19 cellular contexts compared by ENCODE assay signal in genomic region chr9:97991818-97992217, GRCh38. TPM values are rescaled to one million over a fixed set of nuclear protein-coding genes. Genes with fewer than 3 reads are reported as not detected.
DNase-seq lines count a peak whose midpoint lies in the region; ATAC-seq and TF ChIP-seq lines count a peak whose summit lies in the region.
"Had no signal": no experiment of that assay in that cellular context is flagged by ENCODE, and none has a peak within 500 bp of the region (broad histone marks: within the 10 kb centered on the region; RNA-seq: fewer than 3 reads in every experiment).

No MANE protein-coding gene starts in this region.

- no peak for ATAC-seq in left lobe of liver
- ATAC-seq in GM18858 (IDR thresholded peaks at IDR 0.05; ENCODE audit: unreplicated experiment): no peak
- no peak for ATAC-seq in GM21825 (IDR thresholded peaks at IDR 0.05; ENCODE audit: unreplicated experiment)
- no peak for ATAC-seq in GM21515 (IDR thresholded peaks at IDR 0.05; ENCODE audit: unreplicated experiment)
- ATAC-seq: heart right ventricle, Right ventricle myocardium inferior had no signal

- H3K9me3 Mint-ChIP-seq in activated naive CD4-positive, alpha-beta T cell treated with anti-CD3 and anti-CD28 coated beads for 36 hours: no peaks in the 10 kb centered on the region
- no peaks in the 10 kb centered on the region for H3K9me3 Mint-ChIP-seq in dendritic cell treated with granulocyte-macrophage colony-stimulating factor and Interleukin-4, amounts not matched to agents 40 ng/mL and 50 ng/mL, for 4 days

- H3K9me2 ChIP-seq in SU-DHL-6 (replicated peaks; ENCODE audit: insufficient read depth, low read length): no peaks in the 10 kb centered on the region

- peaks cover 37% of the 10 kb centered on the region for H3F3A ChIP-seq in SU-DHL-6 (ENCODE audit: insufficient read depth)

- H3K9me3 ChIP-seq in SU-DHL-6 (ENCODE audit: insufficient read depth, low read length): no peaks in the 10 kb centered on the region
- H3K9me3 ChIP-seq: heart right ventricle had no signal

- H2AFZ ChIP-seq in SU-DHL-6 (ENCODE audit: low read depth, low read length, severe bottlenecking): no peak overlapping the region

- CTCF ChIA-PET in activated naive CD4-positive, alpha-beta T cell treated with anti-CD3 and anti-CD28 coated beads for 36 hours (lab: Charles Lee): interaction anchor here (0.6 to 0.7 kb wide), 2 partner anchors 201 to 261 kb away, joined by 3 read pairs; no protein-coding TSS in a partner anchor

- no peak for TF ChIP-seq CTCF in SU-DHL-6 (IDR thresholded peaks at IDR 0.05; ENCODE audit: insufficient read depth, low read length, poor library complexity, severe bottlenecking)

- H3K27ac Mint-ChIP-seq in activated naive CD4-positive, alpha-beta T cell treated with anti-CD3 and anti-CD28 coated beads for 36 hours: peak overlapping the region; percentile 69
- peak overlapping the region; percentile 50 for H3K27ac Mint-ChIP-seq in dendritic cell treated with granulocyte-macrophage colony-stimulating factor and Interleukin-4, amounts not matched to agents 40 ng/mL and 50 ng/mL, for 4 days

- no peak for DNase-seq in activated naive CD4-positive, alpha-beta T cell treated with anti-CD3 and anti-CD28 coated beads for 36 hours
- no peak for DNase-seq in activated naive CD4-positive, alpha-beta T cell (lab: John Stamatoyannopoulos, UW)
- DNase-seq in left lobe of liver (ENCODE audit: low spot score): no peak
- DNase-seq: central memory CD4-positive, alpha-beta T cell; effector memory CD4-positive, alpha-beta T cell; heart right ventricle; Kasumi-1; kidney glomerular epithelial cell; NCI-H146; NCI-H226 had no signal

- no peaks in the 10 kb centered on the region for H3K27me3 ChIP-seq in SU-DHL-6 (ENCODE audit: low read length)
- H3K27me3 ChIP-seq: heart right ventricle had no signal

- peaks cover 100% of the 10 kb centered on the region for H3K79me2 ChIP-seq in SU-DHL-6 (ENCODE audit: insufficient read depth, low read length)

- peak overlapping the region; percentile 12; the same call in 1 of the 2 replicates for H3K9ac ChIP-seq in SU-DHL-6 (ENCODE audit: low read length)

- no peak overlapping the region for H3K4me3 ChIP-seq in SU-DHL-6 (ENCODE audit: insufficient read depth, low read length, poor library complexity, severe bottlenecking)
- H3K4me3 ChIP-seq: heart right ventricle, skin epidermis had no signal

- peak overlapping the region; percentile 82 for H3K4me2 ChIP-seq in SU-DHL-6 (ENCODE audit: low read depth, low read length, poor library complexity, severe bottlenecking)

- H3K4me3 Mint-ChIP-seq in activated naive CD4-positive, alpha-beta T cell treated with anti-CD3 and anti-CD28 coated beads for 36 hours: peak overlapping the region; percentile 12
- H3K4me3 Mint-ChIP-seq in dendritic cell treated with granulocyte-macrophage colony-stimulating factor and Interleukin-4, amounts not matched to agents 40 ng/mL and 50 ng/mL, for 4 days: no peak overlapping the region

- peaks cover 77% of the 10 kb centered on the region for H3K4me1 Mint-ChIP-seq in activated naive CD4-positive, alpha-beta T cell treated with anti-CD3 and anti-CD28 coated beads for 36 hours (ENCODE audit: low read depth)
- H3K4me1 Mint-ChIP-seq in dendritic cell treated with granulocyte-macrophage colony-stimulating factor and Interleukin-4, amounts not matched to agents 40 ng/mL and 50 ng/mL, for 4 days (ENCODE audit: low read depth): peaks cover 61% of the 10 kb centered on the region

- intact Hi-C loops in activated naive CD4-positive, alpha-beta T cell treated with anti-CD3 and anti-CD28 coated beads for 36 hours (cut with micrococcal nuclease): loop anchor here (2.0 kb wide), 1 partner anchor 13 kb away; no protein-coding TSS in a partner anchor
- intact Hi-C loops in dendritic cell treated with granulocyte-macrophage colony-stimulating factor and Interleukin-4, amounts not matched to agents 40 ng/mL and 50 ng/mL, for 4 days (cut with micrococcal nuclease): no loop called here

- H3K27ac ChIP-seq in SU-DHL-6 (ENCODE audit: low read depth, low read length): peak overlapping the region; percentile 42; the same call in 1 of the 2 replicates
- H3K27ac ChIP-seq: heart right ventricle had no signal

- peaks cover 66% of the 10 kb centered on the region for H4K20me1 ChIP-seq in SU-DHL-6 (ENCODE audit: low read depth, low read length)

- peaks cover 27% of the 10 kb centered on the region for H3K36me3 ChIP-seq in SU-DHL-6 (ENCODE audit: low read length)

- H3K36me3 Mint-ChIP-seq in activated naive CD4-positive, alpha-beta T cell treated with anti-CD3 and anti-CD28 coated beads for 36 hours (ENCODE audit: low read depth): peaks cover 24% of the 10 kb centered on the region
- peaks cover 23% of the 10 kb centered on the region for H3K36me3 Mint-ChIP-seq in dendritic cell treated with granulocyte-macrophage colony-stimulating factor and Interleukin-4, amounts not matched to agents 40 ng/mL and 50 ng/mL, for 4 days (ENCODE audit: low read depth)

- H3K27me3 Mint-ChIP-seq in activated naive CD4-positive, alpha-beta T cell treated with anti-CD3 and anti-CD28 coated beads for 36 hours (ENCODE audit: low read depth): no peaks in the 10 kb centered on the region
- H3K27me3 Mint-ChIP-seq in dendritic cell treated with granulocyte-macrophage colony-stimulating factor and Interleukin-4, amounts not matched to agents 40 ng/mL and 50 ng/mL, for 4 days: no peaks in the 10 kb centered on the region

RNA-seq across cellular contexts. Expression of gene ANP32B, which starts 8.7 kb away (rescaled TPM):
- 100 to 1,000 TPM; 412 to 414 TPM for total RNA-seq in activated naive CD4-positive, alpha-beta T cell treated with anti-CD3 and anti-CD28 coated beads for 36 hours
- 29.0 TPM for total RNA-seq in left lobe of liver

RNA-seq across cellular contexts. Expression of gene HEMGN, which starts 53.8 kb away (rescaled TPM):
- 1 to 10 TPM; 1.8 to 1.9 TPM for total RNA-seq in activated naive CD4-positive, alpha-beta T cell treated with anti-CD3 and anti-CD28 coated beads for 36 hours
- total RNA-seq in left lobe of liver: 0.33 TPM
- total RNA-seq: fibroblast of lung, ureter had no signal

Comparison
In these comparisons a context has a peak if more than half of its experiments do, and no peak if none do; other contexts are left out.
1. RNA of gene ANP32B, which starts 8.7 kb away (total RNA-seq): 412 to 414 TPM in activated naive CD4-positive, alpha-beta T cell treated with anti-CD3 and anti-CD28 coated beads for 36 hours; 29.0 TPM in left lobe of liver (single experiment); every median in the first group is over 10 times any median in the second.